Comparison of ENCODE assay signal across 1 cellular context in the genomic region with DNA sequence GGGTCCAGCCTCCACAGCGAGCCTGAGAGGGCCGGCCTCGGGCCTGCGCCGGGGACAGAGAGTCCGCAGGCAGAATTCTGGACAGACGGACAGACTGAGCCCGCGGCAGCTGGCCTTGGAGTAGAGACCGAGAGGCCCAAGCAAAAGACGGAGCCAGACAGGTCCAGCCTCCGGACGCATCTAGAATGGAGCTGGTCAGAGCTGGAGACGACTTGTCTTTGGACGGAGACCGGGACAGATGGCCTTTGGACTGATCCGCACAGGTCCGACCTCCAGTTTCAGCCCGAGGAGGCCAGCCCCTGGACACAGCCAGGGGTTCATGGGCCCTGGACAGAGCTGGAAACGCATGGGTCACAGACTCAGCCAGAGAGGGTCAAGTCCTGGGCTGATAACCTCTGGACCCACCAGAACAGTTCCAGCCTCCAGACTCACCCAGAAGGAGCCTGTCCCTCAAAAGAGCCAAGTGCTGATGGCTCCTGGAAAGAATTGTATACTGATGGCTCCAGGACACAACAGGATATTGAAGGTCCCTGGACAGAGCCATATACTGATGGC.
TF ChIP-seq lines count a peak whose summit lies in the region.

No MANE protein-coding gene starts in this region.

TF ChIP-seq in HepG2, 621 proteins besides CTCF, POLR2A, EP300 and RAD21 (continued from another document and continues in another):
- TF ChIP-seq ZNF609 (CRISPR knock-in tag; IDR thresholded peaks at IDR 0.05; ENCODE audit: borderline replicate concordance) (no peak), PPARG (CRISPR knock-in tag; conservative IDR thresholded peaks at IDR 0.05) (no peak), IRX3 (CRISPR knock-in tag; IDR thresholded peaks at IDR 0.05; ENCODE audit: borderline replicate concordance, low read depth) (no peak), HNF4G (IDR thresholded peaks at IDR 0.05; ENCODE audit: borderline replicate concordance, low read depth, low read length) (peak; percentile 20; the same call in 1 of the 2 replicates), HNF4G (CRISPR knock-in tag; IDR thresholded peaks at IDR 0.05; ENCODE audit: borderline replicate concordance, low read depth) (no peak), BCL6 (CRISPR knock-in tag; IDR thresholded peaks at IDR 0.05) (no peak), ZNF292 (CRISPR knock-in tag; IDR thresholded peaks at IDR 0.05; ENCODE audit: borderline replicate concordance, low read depth) (no peak), WIZ (CRISPR knock-in tag; IDR thresholded peaks at IDR 0.05) (no peak), GMEB2 (CRISPR knock-in tag; IDR thresholded peaks at IDR 0.05; ENCODE audit: low read depth) (no peak), NFYC (CRISPR knock-in tag; IDR thresholded peaks at IDR 0.05) (no peak), MATR3 (CRISPR knock-in tag; IDR thresholded peaks at IDR 0.05) (no peak), ZKSCAN1 (IDR thresholded peaks at IDR 0.05; ENCODE audit: low read length) (no peak), SMC3 (IDR thresholded peaks at IDR 0.05; ENCODE audit: low read length) (no peak), JDP2 (CRISPR knock-in tag; IDR thresholded peaks at IDR 0.05; ENCODE audit: borderline replicate concordance) (no peak), ZNF572 (CRISPR knock-in tag; IDR thresholded peaks at IDR 0.05) (no peak), ZSCAN31 (CRISPR knock-in tag; IDR thresholded peaks at IDR 0.05; ENCODE audit: low read depth) (peak; percentile 46; the same call in 1 of the 2 replicates), ZNF101 (CRISPR knock-in tag; IDR thresholded peaks at IDR 0.05; ENCODE audit: borderline replicate concordance, low read depth) (no peak), ZBTB39 (CRISPR knock-in tag; IDR thresholded peaks at IDR 0.05) (no peak), ZBTB44 (CRISPR knock-in tag; IDR thresholded peaks at IDR 0.05) (no peak), TOE1 (CRISPR knock-in tag; IDR thresholded peaks at IDR 0.05) (no peak), CEBPZ (IDR thresholded peaks at IDR 0.05; ENCODE audit: low read length) (no peak), ZNF672 (CRISPR knock-in tag; IDR thresholded peaks at IDR 0.05) (no peak), ZNF552 (CRISPR knock-in tag; IDR thresholded peaks at IDR 0.05; ENCODE audit: borderline replicate concordance) (no peak), ZNF207 (IDR thresholded peaks at IDR 0.05; ENCODE audit: borderline replicate concordance) (no peak), HOXA9 (CRISPR knock-in tag; IDR thresholded peaks at IDR 0.05; ENCODE audit: borderline replicate concordance) (no peak), DR1 (CRISPR knock-in tag; IDR thresholded peaks at IDR 0.05) (0 out of 2 replicates have a peak, but pooled peaks have one; percentile 42), MEIS2 (CRISPR knock-in tag; IDR thresholded peaks at IDR 0.05) (no peak), ZNF549 (CRISPR knock-in tag; IDR thresholded peaks at IDR 0.05) (no peak), SIN3B (IDR thresholded peaks at IDR 0.05; ENCODE audit: low read length) (no peak), TERF1 (CRISPR knock-in tag; IDR thresholded peaks at IDR 0.05) (0 out of 2 replicates have a peak, but pooled peaks have one; percentile 31), TEAD2 (CRISPR knock-in tag; IDR thresholded peaks at IDR 0.05) (no peak), ZNF44 (CRISPR knock-in tag; IDR thresholded peaks at IDR 0.05) (no peak), ZNF30 (CRISPR knock-in tag; IDR thresholded peaks at IDR 0.05) (no peak), CBX5 (CRISPR knock-in tag; IDR thresholded peaks at IDR 0.05; ENCODE audit: borderline replicate concordance) (0 out of 2 replicates have a peak, but pooled peaks have one; percentile 45), ZNF230 (CRISPR knock-in tag; IDR thresholded peaks at IDR 0.05) (no peak), FOSL2 (CRISPR knock-in tag; IDR thresholded peaks at IDR 0.05) (no peak), ZNF776 (CRISPR knock-in tag; IDR thresholded peaks at IDR 0.05) (peak; percentile 71; the same call in 1 of the 2 replicates)
- TF ChIP-seq, protein P1, sequence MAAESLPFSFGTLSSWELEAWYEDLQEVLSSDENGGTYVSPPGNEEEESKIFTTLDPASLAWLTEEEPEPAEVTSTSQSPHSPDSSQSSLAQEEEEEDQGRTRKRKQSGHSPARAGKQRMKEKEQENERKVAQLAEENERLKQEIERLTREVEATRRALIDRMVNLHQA (CRISPR knock-in tag; IDR thresholded peaks at IDR 0.05) = no peak
- TF ChIP-seq, protein P2, sequence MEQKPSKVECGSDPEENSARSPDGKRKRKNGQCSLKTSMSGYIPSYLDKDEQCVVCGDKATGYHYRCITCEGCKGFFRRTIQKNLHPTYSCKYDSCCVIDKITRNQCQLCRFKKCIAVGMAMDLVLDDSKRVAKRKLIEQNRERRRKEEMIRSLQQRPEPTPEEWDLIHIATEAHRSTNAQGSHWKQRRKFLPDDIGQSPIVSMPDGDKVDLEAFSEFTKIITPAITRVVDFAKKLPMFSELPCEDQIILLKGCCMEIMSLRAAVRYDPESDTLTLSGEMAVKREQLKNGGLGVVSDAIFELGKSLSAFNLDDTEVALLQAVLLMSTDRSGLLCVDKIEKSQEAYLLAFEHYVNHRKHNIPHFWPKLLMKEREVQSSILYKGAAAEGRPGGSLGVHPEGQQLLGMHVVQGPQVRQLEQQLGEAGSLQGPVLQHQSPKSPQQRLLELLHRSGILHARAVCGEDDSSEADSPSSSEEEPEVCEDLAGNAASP (CRISPR knock-in tag; IDR thresholded peaks at IDR 0.05; ENCODE audit: borderline replicate concordance) = no peak
- TF ChIP-seq, protein P3, sequence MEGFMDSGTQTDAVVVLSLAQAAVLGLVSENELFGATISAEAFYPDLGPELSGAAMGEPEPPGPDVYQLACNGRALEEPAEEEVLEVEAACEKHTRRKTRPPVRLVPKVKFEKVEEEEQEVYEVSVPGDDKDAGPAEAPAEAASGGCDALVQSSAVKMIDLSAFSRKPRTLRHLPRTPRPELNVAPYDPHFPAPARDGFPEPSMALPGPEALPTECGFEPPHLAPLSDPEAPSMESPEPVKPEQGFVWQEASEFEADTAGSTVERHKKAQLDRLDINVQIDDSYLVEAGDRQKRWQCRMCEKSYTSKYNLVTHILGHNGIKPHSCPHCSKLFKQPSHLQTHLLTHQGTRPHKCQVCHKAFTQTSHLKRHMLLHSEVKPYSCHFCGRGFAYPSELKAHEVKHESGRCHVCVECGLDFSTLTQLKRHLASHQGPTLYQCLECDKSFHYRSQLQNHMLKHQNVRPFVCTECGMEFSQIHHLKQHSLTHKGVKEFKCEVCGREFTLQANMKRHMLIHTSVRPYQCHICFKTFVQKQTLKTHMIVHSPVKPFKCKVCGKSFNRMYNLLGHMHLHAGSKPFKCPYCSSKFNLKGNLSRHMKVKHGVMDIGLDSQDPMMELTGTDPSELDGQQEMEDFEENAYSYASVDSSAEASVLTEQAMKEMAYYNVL (CRISPR knock-in tag; IDR thresholded peaks at IDR 0.05; ENCODE audit: borderline replicate concordance) = no peak
